In the genomic region with DNA sequence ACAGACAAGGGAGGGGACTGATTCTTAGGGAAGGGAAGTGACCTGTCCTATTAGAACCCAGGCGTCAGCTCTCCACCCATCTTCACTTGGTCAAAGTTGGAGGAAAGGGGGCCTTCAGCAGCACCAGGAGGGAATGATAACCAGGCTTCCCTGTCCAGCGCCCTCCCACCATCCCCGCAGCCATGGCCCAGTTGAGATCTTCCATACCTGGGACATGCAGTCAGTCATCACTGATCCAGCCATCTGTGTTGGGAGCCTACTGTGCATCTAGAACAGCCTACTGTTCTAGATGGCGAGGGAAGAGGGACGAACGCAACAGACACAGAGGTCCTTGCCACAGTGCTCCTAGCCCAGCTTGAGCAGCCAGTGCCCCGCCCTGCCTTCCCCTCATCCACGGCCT, we compare ENCODE assay signal across 19 cellular contexts.
"Had no signal": no experiment of that assay in that cellular context is flagged by ENCODE, and none has a peak within 500 bp of the region (broad histone marks: within the 10 kb centered on the region; RNA-seq: fewer than 3 reads in every experiment).

No MANE protein-coding gene starts in this region.

- H3K4me3 ChIP-seq: breast epithelium, stomach had no signal

- ATAC-seq: activated CD8-positive, alpha-beta T cell treated with anti-CD3 and anti-CD28 coated beads for 36 hours; left cardiac atrium had no signal

- DNase-seq: activated CD4-positive, alpha-beta T cell treated with anti-CD3 and anti-CD28 coated beads, Interleukin-2, amount 10 ng/mL, durations not matched to agents 24 days and 14 days; activated CD8-positive, alpha-beta T cell treated with anti-CD3 and anti-CD28 coated beads for 36 hours; activated naive CD4-positive, alpha-beta T cell treated with anti-CD3 and anti-CD28 coated beads for 36 hours; activated T-cell treated with anti-CD3 and anti-CD28 coated beads, Interleukin-2, amount 50 U/mL, for 1 hour; cerebellar nuclear complex; effector CD8-positive, alpha-beta T cell; left cardiac atrium; nucleus accumbens; stimulated activated CD4-positive, alpha-beta T cell treated with anti-CD3 and anti-CD28 coated beads, Interleukin-15, amount 100 ng/mL, for 24 hours; stimulated activated CD4-positive, alpha-beta T cell treated with anti-CD3 and anti-CD28 coated beads, Interleukin-2, amount 100 ng/mL, for 48 hours; stomach had no signal

- H3K36me3 Mint-ChIP-seq: type B pancreatic cell had no signal

- H3K27ac ChIP-seq: breast epithelium, stomach had no signal

- H3K4me1 ChIP-seq: breast epithelium had no signal

- H3K4me3 Mint-ChIP-seq: activated CD4-positive, alpha-beta T cell treated with anti-CD3 and anti-CD28 coated beads, Interleukin-2, amount 10 ng/mL, durations not matched to agents 24 days and 14 days; activated CD8-positive, alpha-beta T cell treated with anti-CD3 and anti-CD28 coated beads for 36 hours; activated naive CD4-positive, alpha-beta T cell treated with anti-CD3 and anti-CD28 coated beads for 36 hours; dendritic cell treated with granulocyte-macrophage colony-stimulating factor and Interleukin-4, amounts not matched to agents 40 ng/mL and 50 ng/mL, for 4 days; nephron; T-helper 1 cell treated with Interleukin-12 subunit alpha and Interleukin-12 subunit beta and Interleukin-4 antibody, amounts not matched to agents 30 μg/mL and 1 μg/mL, for 36 hours; type B pancreatic cell had no signal

- H3K27me3 Mint-ChIP-seq: activated CD8-positive, alpha-beta T cell treated with anti-CD3 and anti-CD28 coated beads for 36 hours; type B pancreatic cell had no signal

- FAIRE-seq: astrocyte, endothelial cell of umbilical vein had no signal

- H3K9me3 ChIP-seq: breast epithelium, stomach had no signal

- H3K9me3 Mint-ChIP-seq: activated CD4-positive, alpha-beta T cell treated with anti-CD3 and anti-CD28 coated beads, Interleukin-2, amount 10 ng/mL, durations not matched to agents 24 days and 14 days; activated CD8-positive, alpha-beta T cell treated with anti-CD3 and anti-CD28 coated beads for 36 hours; activated naive CD4-positive, alpha-beta T cell treated with anti-CD3 and anti-CD28 coated beads for 36 hours; activated T-helper 2 cell treated with anti-CD3 and anti-CD28 coated beads, Interferon-gamma antibody, Interleukin-2, Interleukin-4, amounts not matched to agents 10 μg/mL and 5 μg/mL and 100 μg/mL, durations not matched to agents 14 hours and 24 hours and 36 hours; dendritic cell treated with granulocyte-macrophage colony-stimulating factor and Interleukin-4, amounts not matched to agents 40 ng/mL and 50 ng/mL, for 4 days; T-helper 1 cell treated with Interleukin-12 subunit alpha and Interleukin-12 subunit beta and Interleukin-4 antibody, amounts not matched to agents 30 μg/mL and 1 μg/mL, for 36 hours; type B pancreatic cell had no signal

- H3K36me3 ChIP-seq: breast epithelium, stomach had no signal

- H3K27ac Mint-ChIP-seq: activated CD4-positive, alpha-beta T cell treated with anti-CD3 and anti-CD28 coated beads, Interleukin-2, amount 10 ng/mL, durations not matched to agents 24 days and 14 days; activated CD8-positive, alpha-beta T cell treated with anti-CD3 and anti-CD28 coated beads for 36 hours; activated naive CD4-positive, alpha-beta T cell treated with anti-CD3 and anti-CD28 coated beads for 36 hours; activated T-helper 2 cell treated with anti-CD3 and anti-CD28 coated beads, Interferon-gamma antibody, Interleukin-2, Interleukin-4, amounts not matched to agents 10 μg/mL and 5 μg/mL and 100 μg/mL, durations not matched to agents 14 hours and 24 hours and 36 hours; dendritic cell treated with granulocyte-macrophage colony-stimulating factor and Interleukin-4, amounts not matched to agents 40 ng/mL and 50 ng/mL, for 4 days; nephron; T-helper 1 cell treated with Interleukin-12 subunit alpha and Interleukin-12 subunit beta and Interleukin-4 antibody, amounts not matched to agents 30 μg/mL and 1 μg/mL, for 36 hours; type B pancreatic cell had no signal

- H3K27me3 ChIP-seq: breast epithelium, stomach had no signal
